ENCODE assay signal across 1 cellular context in genomic region chr6:130864344-130864743, GRCh38.
A peak's percentile ranks its signal among the peaks of the same experiment; 100 is the strongest.
TF ChIP-seq lines count a peak whose summit lies in the region.

No MANE protein-coding gene starts in this region.

TF ChIP-seq in HepG2, 621 proteins besides CTCF, POLR2A, EP300 and RAD21 (continued from another document and continues in another):
- peak; percentile 32 for TF ChIP-seq ZEB1 (IDR thresholded peaks at IDR 0.05; ENCODE audit: insufficient replicate concordance, low read depth)
- peak; percentile 68 for TF ChIP-seq NR2F2 (IDR thresholded peaks at IDR 0.05; ENCODE audit: borderline replicate concordance, low read depth)
- no peak for TF ChIP-seq ZKSCAN5 (CRISPR knock-in tag; IDR thresholded peaks at IDR 0.05)
- TF ChIP-seq NR3C1 (CRISPR knock-in tag; IDR thresholded peaks at IDR 0.05) = no peak
- 0 out of 2 replicates have a peak, but pooled peaks have one; percentile 51 for TF ChIP-seq ZNF644 (CRISPR knock-in tag; IDR thresholded peaks at IDR 0.05; ENCODE audit: low read depth)
- peak; percentile 87 for TF ChIP-seq ZNF609 (CRISPR knock-in tag; IDR thresholded peaks at IDR 0.05; ENCODE audit: borderline replicate concordance)
- no peak for TF ChIP-seq ZNF484 (CRISPR knock-in tag; IDR thresholded peaks at IDR 0.05; ENCODE audit: borderline replicate concordance, low read depth)
- TF ChIP-seq CCAR2 (optimal IDR thresholded peaks at IDR 0.05; ENCODE audit: low read depth, low read length) = no peak
- peak; percentile 66; the same call in 1 of the 2 replicates for TF ChIP-seq TBX2 (CRISPR knock-in tag; IDR thresholded peaks at IDR 0.05; ENCODE audit: borderline replicate concordance)
- TF ChIP-seq IRF2 (CRISPR knock-in tag; IDR thresholded peaks at IDR 0.05) = peak; percentile 53; the same call in 1 of the 2 replicates
- no peak for TF ChIP-seq FOXJ3 (CRISPR knock-in tag; IDR thresholded peaks at IDR 0.05; ENCODE audit: borderline replicate concordance)
- no peak for TF ChIP-seq ZNF547 (CRISPR knock-in tag; IDR thresholded peaks at IDR 0.05)
- TF ChIP-seq, protein P1, sequence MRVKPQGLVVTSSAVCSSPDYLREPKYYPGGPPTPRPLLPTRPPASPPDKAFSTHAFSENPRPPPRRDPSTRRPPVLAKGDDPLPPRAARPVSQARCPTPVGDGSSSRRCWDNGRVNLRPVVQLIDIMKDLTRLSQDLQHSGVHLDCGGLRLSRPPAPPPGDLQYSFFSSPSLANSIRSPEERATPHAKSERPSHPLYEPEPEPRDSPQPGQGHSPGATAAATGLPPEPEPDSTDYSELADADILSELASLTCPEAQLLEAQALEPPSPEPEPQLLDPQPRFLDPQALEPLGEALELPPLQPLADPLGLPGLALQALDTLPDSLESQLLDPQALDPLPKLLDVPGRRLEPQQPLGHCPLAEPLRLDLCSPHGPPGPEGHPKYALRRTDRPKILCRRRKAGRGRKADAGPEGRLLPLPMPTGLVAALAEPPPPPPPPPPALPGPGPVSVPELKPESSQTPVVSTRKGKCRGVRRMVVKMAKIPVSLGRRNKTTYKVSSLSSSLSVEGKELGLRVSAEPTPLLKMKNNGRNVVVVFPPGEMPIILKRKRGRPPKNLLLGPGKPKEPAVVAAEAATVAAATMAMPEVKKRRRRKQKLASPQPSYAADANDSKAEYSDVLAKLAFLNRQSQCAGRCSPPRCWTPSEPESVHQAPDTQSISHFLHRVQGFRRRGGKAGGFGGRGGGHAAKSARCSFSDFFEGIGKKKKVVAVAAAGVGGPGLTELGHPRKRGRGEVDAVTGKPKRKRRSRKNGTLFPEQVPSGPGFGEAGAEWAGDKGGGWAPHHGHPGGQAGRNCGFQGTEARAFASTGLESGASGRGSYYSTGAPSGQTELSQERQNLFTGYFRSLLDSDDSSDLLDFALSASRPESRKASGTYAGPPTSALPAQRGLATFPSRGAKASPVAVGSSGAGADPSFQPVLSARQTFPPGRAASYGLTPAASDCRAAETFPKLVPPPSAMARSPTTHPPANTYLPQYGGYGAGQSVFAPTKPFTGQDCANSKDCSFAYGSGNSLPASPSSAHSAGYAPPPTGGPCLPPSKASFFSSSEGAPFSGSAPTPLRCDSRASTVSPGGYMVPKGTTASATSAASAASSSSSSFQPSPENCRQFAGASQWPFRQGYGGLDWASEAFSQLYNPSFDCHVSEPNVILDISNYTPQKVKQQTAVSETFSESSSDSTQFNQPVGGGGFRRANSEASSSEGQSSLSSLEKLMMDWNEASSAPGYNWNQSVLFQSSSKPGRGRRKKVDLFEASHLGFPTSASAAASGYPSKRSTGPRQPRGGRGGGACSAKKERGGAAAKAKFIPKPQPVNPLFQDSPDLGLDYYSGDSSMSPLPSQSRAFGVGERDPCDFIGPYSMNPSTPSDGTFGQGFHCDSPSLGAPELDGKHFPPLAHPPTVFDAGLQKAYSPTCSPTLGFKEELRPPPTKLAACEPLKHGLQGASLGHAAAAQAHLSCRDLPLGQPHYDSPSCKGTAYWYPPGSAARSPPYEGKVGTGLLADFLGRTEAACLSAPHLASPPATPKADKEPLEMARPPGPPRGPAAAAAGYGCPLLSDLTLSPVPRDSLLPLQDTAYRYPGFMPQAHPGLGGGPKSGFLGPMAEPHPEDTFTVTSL (CRISPR knock-in tag; IDR thresholded peaks at IDR 0.05; ENCODE audit: borderline replicate concordance) = peak; percentile 88
- TF ChIP-seq ZNF24 (IDR thresholded peaks at IDR 0.05) = no peak
- TF ChIP-seq HOMEZ (CRISPR knock-in tag; IDR thresholded peaks at IDR 0.05; ENCODE audit: low read depth) = peak; percentile 62; the same call in 1 of the 2 replicates
- TF ChIP-seq ZNF768 (CRISPR knock-in tag; IDR thresholded peaks at IDR 0.05) = no peak
- TF ChIP-seq ISX (CRISPR knock-in tag; conservative IDR thresholded peaks at IDR 0.05) = no peak
- TF ChIP-seq TEAD3 (CRISPR knock-in tag; optimal IDR thresholded peaks at IDR 0.05; ENCODE audit: borderline replicate concordance) = peak; percentile 95
- TF ChIP-seq MAX (IDR thresholded peaks at IDR 0.05) = peak; percentile 51
- TF ChIP-seq HOXD1 (CRISPR knock-in tag; IDR thresholded peaks at IDR 0.05) = no peak
- peak; percentile 46; the same call in 1 of the 2 replicates for TF ChIP-seq PATZ1 (CRISPR knock-in tag; IDR thresholded peaks at IDR 0.05)
- TF ChIP-seq ATF3 (CRISPR knock-in tag; IDR thresholded peaks at IDR 0.05) = no peak
- TF ChIP-seq, protein P2, sequence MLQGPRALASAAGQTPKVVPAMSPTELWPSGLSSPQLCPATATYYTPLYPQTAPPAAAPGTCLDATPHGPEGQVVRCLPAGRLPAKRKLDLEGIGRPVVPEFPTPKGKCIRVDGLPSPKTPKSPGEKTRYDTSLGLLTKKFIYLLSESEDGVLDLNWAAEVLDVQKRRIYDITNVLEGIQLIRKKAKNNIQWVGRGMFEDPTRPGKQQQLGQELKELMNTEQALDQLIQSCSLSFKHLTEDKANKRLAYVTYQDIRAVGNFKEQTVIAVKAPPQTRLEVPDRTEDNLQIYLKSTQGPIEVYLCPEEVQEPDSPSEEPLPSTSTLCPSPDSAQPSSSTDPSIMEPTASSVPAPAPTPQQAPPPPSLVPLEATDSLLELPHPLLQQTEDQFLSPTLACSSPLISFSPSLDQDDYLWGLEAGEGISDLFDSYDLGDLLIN (CRISPR knock-in tag; IDR thresholded peaks at IDR 0.05; ENCODE audit: borderline replicate concordance) = no peak
- TF ChIP-seq, protein P3, sequence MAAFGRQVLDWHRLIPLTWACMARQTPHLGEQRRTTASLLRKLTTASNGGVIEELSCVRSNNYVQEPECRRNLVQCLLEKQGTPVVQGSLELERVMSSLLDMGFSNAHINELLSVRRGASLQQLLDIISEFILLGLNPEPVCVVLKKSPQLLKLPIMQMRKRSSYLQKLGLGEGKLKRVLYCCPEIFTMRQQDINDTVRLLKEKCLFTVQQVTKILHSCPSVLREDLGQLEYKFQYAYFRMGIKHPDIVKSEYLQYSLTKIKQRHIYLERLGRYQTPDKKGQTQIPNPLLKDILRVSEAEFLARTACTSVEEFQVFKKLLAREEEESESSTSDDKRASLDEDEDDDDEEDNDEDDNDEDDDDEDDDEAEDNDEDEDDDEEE (CRISPR knock-in tag; IDR thresholded peaks at IDR 0.05) = no peak
- no peak for TF ChIP-seq ZNF615 (CRISPR knock-in tag; IDR thresholded peaks at IDR 0.05; ENCODE audit: borderline replicate concordance)
- TF ChIP-seq ZBTB43 (CRISPR knock-in tag; conservative IDR thresholded peaks at IDR 0.05) = 0 out of 2 replicates have a peak, but pooled peaks have one; percentile 33
- TF ChIP-seq WIZ (CRISPR knock-in tag; IDR thresholded peaks at IDR 0.05) = peak; percentile 73; the same call in 1 of the 2 replicates
- TF ChIP-seq ZBTB33 (CRISPR knock-in tag; IDR thresholded peaks at IDR 0.05) = peak; percentile 69; the same call in 1 of the 2 replicates
- peak; percentile 57; the same call in 1 of the 2 replicates for TF ChIP-seq KMT2B (CRISPR knock-in tag; IDR thresholded peaks at IDR 0.05)
- 0 out of 2 replicates have a peak, but pooled peaks have one; percentile 26 for TF ChIP-seq ZNF543 (CRISPR knock-in tag; IDR thresholded peaks at IDR 0.05)
